ENCODE assay signal across 12 cellular contexts in the genomic region with DNA sequence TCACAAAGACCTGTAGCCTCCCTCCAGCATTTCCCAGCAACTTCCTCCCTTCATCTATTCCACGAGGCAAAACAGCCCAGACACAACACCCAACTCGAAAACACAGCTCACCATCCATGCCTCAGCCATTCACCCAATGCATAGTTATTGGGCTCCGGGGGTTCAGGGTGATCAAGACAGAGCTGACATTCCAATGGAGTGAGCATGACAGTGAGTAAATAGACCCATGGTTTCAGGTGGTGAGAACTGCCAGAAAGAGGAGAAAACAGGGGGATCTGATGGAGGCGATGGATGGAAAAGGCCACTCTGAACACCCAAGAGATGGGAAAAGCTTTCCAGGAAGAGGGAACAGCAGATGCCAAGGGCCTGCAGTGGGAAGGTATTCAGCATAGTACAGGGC. TPM values are rescaled to one million over a fixed set of nuclear protein-coding genes. Genes with fewer than 3 reads are reported as not detected.
A peak's percentile ranks its signal among the peaks of the same experiment; 100 is the strongest.
DNase-seq lines count a peak whose midpoint lies in the region; ATAC-seq and TF ChIP-seq lines count a peak whose summit lies in the region.
"Had no signal": no experiment of that assay in that cellular context is flagged by ENCODE, and none has a peak within 500 bp of the region (broad histone marks: within the 10 kb centered on the region; RNA-seq: fewer than 3 reads in every experiment).

No MANE protein-coding gene starts in this region.

- H3K4me3 Mint-ChIP-seq in immature natural killer cell, result peak overlapping the region; percentile 6 to 68 (median 49)

- H3K9me3 Mint-ChIP-seq in activated naive CD4-positive, alpha-beta T cell treated with anti-CD3 and anti-CD28 coated beads, Interleukin-2, amount 50 U/mL, for 72 hours, result peaks cover 0 to 4% of the 10 kb centered on the region in 2 donors
- no peaks in the 10 kb centered on the region for H3K9me3 Mint-ChIP-seq in immature natural killer cell

- ATAC-seq in left ventricle myocardium superior, result no peak
- no peak for ATAC-seq in activated naive CD4-positive, alpha-beta T cell treated with anti-CD3 and anti-CD28 coated beads, Interleukin-2, amount 50 U/mL, for 72 hours
- ATAC-seq: HCT116 had no signal

- H3K36me3 Mint-ChIP-seq in activated naive CD4-positive, alpha-beta T cell treated with anti-CD3 and anti-CD28 coated beads, Interleukin-2, amount 50 U/mL, for 72 hours, result peaks cover 0 to 22% of the 10 kb centered on the region in 2 donors
- H3K36me3 Mint-ChIP-seq in immature natural killer cell, result peaks cover 3 to 12% (median 8%) of the 10 kb centered on the region in 3 donors

- H3K27ac Mint-ChIP-seq in activated naive CD4-positive, alpha-beta T cell treated with anti-CD3 and anti-CD28 coated beads, Interleukin-2, amount 50 U/mL, for 72 hours, result peak overlapping the region; percentile 83 to 98
- peak overlapping the region; percentile 4 to 89 (median 77) for H3K27ac Mint-ChIP-seq in immature natural killer cell

- no peaks in the 10 kb centered on the region for H3K27me3 ChIP-seq in tibial nerve
- H3K27me3 ChIP-seq in Karpas-422 (ENCODE audit: low read length), result no peaks in the 10 kb centered on the region
- H3K27me3 ChIP-seq: sigmoid colon had no signal

- WGBS in tibial nerve, 2 donors, result 84 to 92% methylated on average over 4 of the region's 4 CpGs

- DNase-seq in cardiac septum (ENCODE audit: low spot score), result peak; percentile 15
- DNase-seq in left ventricle myocardium superior, result no peak
- no peak for DNase-seq in activated naive CD4-positive, alpha-beta T cell treated with anti-CD3 and anti-CD28 coated beads, Interleukin-2, amount 50 U/mL, for 72 hours (ENCODE audit: low spot score in 2 of 2)
- DNase-seq in immature natural killer cell, result no peak
- no peak for DNase-seq in tibial nerve (ENCODE audit: low spot score in 2 of 2)
- DNase-seq in KBM-7, result no peak
- DNase-seq in NOMO-1 (lab: John Stamatoyannopoulos, UW; ENCODE audit: unreplicated experiment in 2 of 2), result no peak
- DNase-seq in Karpas-422, result no peak
- DNase-seq: activated CD8-positive, alpha-beta memory T cell treated with anti-CD3 and anti-CD28 coated beads, Interleukin-2, amount 50 U/mL, for 4 hours; NCI-H1048; sigmoid colon had no signal

- no peaks in the 10 kb centered on the region for H4K20me1 ChIP-seq in Karpas-422 (ENCODE audit: insufficient read depth, low read depth, low read length)

- peak overlapping the region in 3 of 4 donors; percentile 62 to 71 (median 63) for H3K27ac ChIP-seq in tibial nerve
- no peak overlapping the region for H3K27ac ChIP-seq in Karpas-422 (ENCODE audit: low read length)

- peaks cover 72 to 74% of the 10 kb centered on the region in 2 donors for H3K4me1 Mint-ChIP-seq in immature natural killer cell

- no peak overlapping the region for H2AFZ ChIP-seq in Karpas-422 (ENCODE audit: low read length)

- TF ChIP-seq POLR2A in tibial nerve (IDR thresholded peaks at IDR 0.05), result no peak

- no peak for TF ChIP-seq CTCF in tibial nerve (IDR thresholded peaks at IDR 0.05)

- in situ Hi-C loops in KBM-7 (cut with MboI; ENCODE audit: low pct_unique_long_range_greater_than_20kb, low sequenced_read_pairs), result no loop called here

- H3K27me3 Mint-ChIP-seq in immature natural killer cell (ENCODE audit: low read depth in 3 of 3), result peaks cover 0 to 2% (median 0%) of the 10 kb centered on the region in 3 donors

- H3K4me3 ChIP-seq in tibial nerve (no peak overlapping the region), Karpas-422 (ENCODE audit: low read length) (no peak overlapping the region)
- H3K4me3 ChIP-seq: sigmoid colon had no signal

- no peak for TF ChIP-seq EP300 in tibial nerve (IDR thresholded peaks at IDR 0.05)

- H3K4me2 ChIP-seq in Karpas-422 (ENCODE audit: low read depth, low read length, poor library complexity, severe bottlenecking), result no peak overlapping the region

- H3K9ac ChIP-seq in Karpas-422 (ENCODE audit: low read length), result no peak overlapping the region

- H3K4me1 ChIP-seq in tibial nerve (peaks cover 0 to 7% (median 1%) of the 10 kb centered on the region in 4 donors), Karpas-422 (ENCODE audit: low read length) (no peaks in the 10 kb centered on the region)
- H3K4me1 ChIP-seq: sigmoid colon had no signal

- peaks cover 0 to 13% (median 0%) of the 10 kb centered on the region in 3 donors for H3K36me3 ChIP-seq in tibial nerve
- H3K36me3 ChIP-seq in Karpas-422 (ENCODE audit: insufficient read depth, low read length), result no peaks in the 10 kb centered on the region
- H3K36me3 ChIP-seq: sigmoid colon had no signal

- H3K9me2 ChIP-seq in Karpas-422 (replicated peaks; ENCODE audit: insufficient read depth, low read length), result no peaks in the 10 kb centered on the region

- intact Hi-C loops in cardiac septum (cut with DNase I) (no loop called here), left ventricle myocardium superior (cut with micrococcal nuclease) (no loop called here)

- H3K9me3 ChIP-seq in tibial nerve (no peaks in the 10 kb centered on the region), Karpas-422 (ENCODE audit: low read length) (no peaks in the 10 kb centered on the region)
- H3K9me3 ChIP-seq: sigmoid colon had no signal

- H3K79me2 ChIP-seq in Karpas-422 (ENCODE audit: low read length), result no peaks in the 10 kb centered on the region

RNA-seq across cellular contexts. Expression of a gene that starts 5.9 kb away (rescaled TPM):
- 0.30 TPM for total RNA-seq in cardiac septum
- 0.55 TPM for total RNA-seq in left ventricle myocardium superior
- total RNA-seq in activated naive CD4-positive, alpha-beta T cell treated with anti-CD3 and anti-CD28 coated beads, Interleukin-2, amount 50 U/mL, for 72 hours, result 1 to 10 TPM; 5.1 to 6.5 TPM
- 1 to 10 TPM; 3.2 to 5.5 (median 3.5) TPM for polyA plus RNA-seq in immature natural killer cell
- total RNA-seq in tibial nerve, result 1 to 10 TPM; 2.0 to 7.5 (median 3.6) TPM
- not detected in 2 replicates for total RNA-seq in Karpas-422 (2014; rRNA removed; shearing (Covaris generic); ENCODE audit: low replicate concordance)

RNA-seq across cellular contexts. Expression of a gene that starts 25.5 kb away (rescaled TPM):
- total RNA-seq in cardiac septum (15.3 TPM), left ventricle myocardium superior (19.5 TPM), tibial nerve (10 to 100 TPM; 17.6 to 25.9 (median 22.7) TPM)
- 10 to 100 TPM; 68.5 to 88.7 TPM for total RNA-seq in activated naive CD4-positive, alpha-beta T cell treated with anti-CD3 and anti-CD28 coated beads, Interleukin-2, amount 50 U/mL, for 72 hours
- 10 to 100 TPM; 21.2 to 42.2 (median 30.6) TPM for polyA plus RNA-seq in immature natural killer cell
- 41.5 and 75.2 TPM in 2 replicates for total RNA-seq in Karpas-422 (2014; rRNA removed; shearing (Covaris generic); ENCODE audit: low replicate concordance)

RNA-seq across cellular contexts. Expression of a gene that starts 25.9 kb away (rescaled TPM):
- total RNA-seq in cardiac septum (3.2 TPM), left ventricle myocardium superior (7.0 TPM), tibial nerve (1 to 10 TPM in 3 of 4 donors, under 1 TPM in 1; 0.42 to 4.3 (median 1.7) TPM)
- total RNA-seq in activated naive CD4-positive, alpha-beta T cell treated with anti-CD3 and anti-CD28 coated beads, Interleukin-2, amount 50 U/mL, for 72 hours, result 100 to 1,000 TPM in 1 of 2 donors, 10 to 100 TPM in 1; 93.0 to 130 TPM
- polyA plus RNA-seq in immature natural killer cell, result 1 to 10 TPM; 1.1 to 2.2 (median 1.8) TPM
- total RNA-seq in Karpas-422 (2014; rRNA removed; shearing (Covaris generic); ENCODE audit: low replicate concordance), result 46.8 and 53.8 TPM in 2 replicates

RNA-seq across cellular contexts. Expression of a gene that starts 50.5 kb away (rescaled TPM):
- 76.0 TPM for total RNA-seq in cardiac septum
- total RNA-seq in left ventricle myocardium superior, result 82.4 TPM
- total RNA-seq in activated naive CD4-positive, alpha-beta T cell treated with anti-CD3 and anti-CD28 coated beads, Interleukin-2, amount 50 U/mL, for 72 hours, result 10 to 100 TPM; 75.8 to 85.5 TPM
- 100 to 1,000 TPM; 155 to 163 (median 161) TPM for polyA plus RNA-seq in immature natural killer cell
- 10 to 100 TPM; 54.3 to 74.1 (median 65.2) TPM for total RNA-seq in tibial nerve
- 43.3 and 46.0 TPM in 2 replicates for total RNA-seq in Karpas-422 (2014; rRNA removed; shearing (Covaris generic); ENCODE audit: low replicate concordance)

RNA-seq across cellular contexts. Expression of a gene that starts 59.1 kb away (rescaled TPM):
- total RNA-seq in cardiac septum (41.5 TPM), left ventricle myocardium superior (58.7 TPM), tibial nerve (10 to 100 TPM; 36.8 to 56.6 (median 52.3) TPM)
- total RNA-seq in activated naive CD4-positive, alpha-beta T cell treated with anti-CD3 and anti-CD28 coated beads, Interleukin-2, amount 50 U/mL, for 72 hours, result 1 to 10 TPM; 5.8 to 6.3 TPM
- 10 to 100 TPM; 15.2 to 29.7 (median 15.8) TPM for polyA plus RNA-seq in immature natural killer cell
- total RNA-seq in Karpas-422 (2014; rRNA removed; shearing (Covaris generic); ENCODE audit: low replicate concordance), result not detected in 2 replicates
